Comparison of ENCODE assay signal across 12 cellular contexts in the genomic region with DNA sequence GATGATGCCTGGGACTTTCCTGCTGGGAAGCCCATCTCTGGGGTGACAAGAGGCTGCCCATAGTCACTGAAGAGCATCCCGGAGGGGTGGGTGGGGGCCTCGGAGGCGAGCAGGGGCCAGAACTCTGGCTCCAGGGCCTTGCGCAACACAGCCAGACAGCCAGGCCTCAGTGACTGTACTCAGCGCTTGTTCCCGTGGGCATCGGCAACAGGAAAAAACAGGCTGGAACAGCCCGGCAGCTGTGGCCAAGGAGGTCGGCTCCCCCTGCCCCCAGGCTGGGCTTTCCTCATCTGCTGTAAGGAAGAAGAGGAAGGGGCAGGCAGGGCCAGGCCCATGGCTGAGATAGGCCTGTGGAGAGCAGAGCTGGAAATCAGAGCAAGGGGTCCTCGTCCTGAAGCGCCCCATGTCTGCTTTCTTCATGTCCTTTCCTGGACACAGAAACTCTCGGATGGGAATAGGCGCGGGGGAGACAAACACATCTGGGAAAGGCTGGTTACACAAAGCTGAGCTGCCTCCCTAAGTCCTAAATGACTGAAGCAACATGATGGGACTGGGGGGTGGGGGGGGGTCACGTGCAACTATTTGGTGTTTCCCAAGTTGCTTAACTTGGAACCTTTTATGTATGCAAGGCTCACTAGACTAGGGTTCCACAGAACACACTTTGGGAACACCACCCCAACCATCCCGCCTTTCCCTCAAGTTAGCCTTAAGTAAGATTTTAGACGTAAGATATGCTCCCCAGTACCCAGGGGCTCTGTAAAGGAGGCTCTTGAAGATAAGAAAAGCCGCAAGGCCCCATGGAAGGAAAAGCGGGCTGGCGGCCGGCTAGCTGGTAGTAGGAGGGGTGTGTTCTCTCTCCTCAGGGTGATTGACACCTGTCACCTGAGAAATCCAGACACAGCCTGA. TPM values are rescaled to one million over a fixed set of nuclear protein-coding genes. Genes with fewer than 3 reads are reported as not detected.
DNase-seq lines count a peak whose midpoint lies in the region; ATAC-seq, FAIRE-seq and TF ChIP-seq lines count a peak whose summit lies in the region.
"Had no signal": no experiment of that assay in that cellular context is flagged by ENCODE, and none has a peak within 500 bp of the region (broad histone marks: within the 10 kb centered on the region; RNA-seq: fewer than 3 reads in every experiment).

No MANE protein-coding gene starts in this region.

- no peaks in the 10 kb centered on the region for H3K36me3 ChIP-seq in pancreas
- H3K36me3 ChIP-seq in effector memory CD4-positive, alpha-beta T cell (ENCODE audit: control insufficient read depth, insufficient read depth, low read length), result no peaks in the 10 kb centered on the region

- peaks cover 9 to 20% (median 18%) of the 10 kb centered on the region in 3 donors for H3K4me1 ChIP-seq in pancreas
- H3K4me1 ChIP-seq in effector memory CD4-positive, alpha-beta T cell (ENCODE audit: control insufficient read depth, insufficient read depth, low read length, poor library complexity, severe bottlenecking), result no peaks in the 10 kb centered on the region

- H3K27ac ChIP-seq in pancreas, result peak overlapping the region; percentile 38 to 90 (median 83)
- no peak overlapping the region for H3K27ac ChIP-seq in effector memory CD4-positive, alpha-beta T cell (ENCODE audit: insufficient read depth, low read length, poor library complexity, severe bottlenecking)
- H3K27ac ChIP-seq: A549, dorsolateral prefrontal cortex had no signal

- DNase-seq in AG08395 (ENCODE audit: low spot score) (peak; percentile 66), amniotic epithelial cell (ENCODE audit: low read depth) (peak; percentile 87), Right ventricle myocardium superior (peak; percentile 91), pancreas (no peak), D341Med (ENCODE audit: low spot score) (no peak), NCI-H510A treated with DMSO at 0.1 percent for 48 hours (lab: John Stamatoyannopoulos, UW) (no peak)
- DNase-seq in stimulated activated CD4-positive, alpha-beta T cell treated with anti-CD3 and anti-CD28 coated beads, Interleukin-4, amount 100 ng/mL, for 24 hours, result no peak
- no peak for DNase-seq in effector memory CD4-positive, alpha-beta T cell
- DNase-seq: activated CD8-positive, alpha-beta memory T cell treated with anti-CD3 and anti-CD28 coated beads, Interleukin-2, amount 50 U/mL, for 48 hours; dorsolateral prefrontal cortex; NCI-H2029 had no signal

- H3K9me3 ChIP-seq in pancreas, result no peaks in the 10 kb centered on the region
- no peaks in the 10 kb centered on the region for H3K9me3 ChIP-seq in effector memory CD4-positive, alpha-beta T cell (ENCODE audit: control insufficient read depth, low read length)
- H3K9me3 ChIP-seq: A549 had no signal

- intact Hi-C loops in Right ventricle myocardium superior (cut with DNase I), result no loop called here
- intact Hi-C loops in pancreas (cut with DNase I), result loop anchor here in 1 of 3 donors (10.0 kb wide), 1 partner anchor 48 kb away; no protein-coding TSS in a partner anchor

- FAIRE-seq in pancreas (lab: Jason Lieb, UNC), result no peak
- FAIRE-seq: A549 had no signal

- TF ChIP-seq CTCF in pancreas (IDR thresholded peaks at IDR 0.05), result no peak

- 85 to 87% methylated on average over 21 of the region's 21 CpGs for WGBS in pancreas, 2 donors

- H3K27me3 ChIP-seq in pancreas, result no peaks in the 10 kb centered on the region
- no peaks in the 10 kb centered on the region for H3K27me3 ChIP-seq in effector memory CD4-positive, alpha-beta T cell (replicated peaks; ENCODE audit: control insufficient read depth, insufficient read depth, low read length, poor library complexity, severe bottlenecking)
- H3K27me3 ChIP-seq: dorsolateral prefrontal cortex had no signal

- no peak overlapping the region for H3K4me3 ChIP-seq in pancreas
- H3K4me3 ChIP-seq in effector memory CD4-positive, alpha-beta T cell (ENCODE audit: insufficient read depth, low read depth, low read length, poor library complexity, severe bottlenecking), result no peak overlapping the region
- H3K4me3 ChIP-seq: A549, dorsolateral prefrontal cortex had no signal

- ATAC-seq in Right ventricle myocardium superior (ENCODE audit: poor library complexity) (peak; percentile 38), pancreas (peak in 1 of 4 donors; percentile 11)
- ATAC-seq: A549 had no signal

RNA-seq across cellular contexts. Expression of gene HSPG2, which starts 30.7 kb away (rescaled TPM):
- total RNA-seq in Right ventricle myocardium superior (263 TPM), pancreas (100 to 1,000 TPM in 2 of 6 donors, 10 to 100 TPM in 4; 50.4 to 164 (median 63.9) TPM)
- polyA plus RNA-seq in pancreas, result 100 to 1,000 TPM in 1 of 2 donors, 10 to 100 TPM in 1; 53.9 to 123 TPM

Comparison
In these comparisons a context has a peak if more than half of its experiments do, and no peak if none do; other contexts are left out.
1. DNase-seq: peak in AG08395 (single experiment), amniotic epithelial cell (single experiment) and Right ventricle myocardium superior (single experiment); none in pancreas (0 of 6), stimulated activated CD4-positive, alpha-beta T cell treated with anti-CD3 and anti-CD28 coated beads, Interleukin-4, amount 100 ng/mL, for 24 hours (single experiment), D341Med (single experiment), NCI-H510A treated with DMSO at 0.1 percent for 48 hours (single experiment) and effector memory CD4-positive, alpha-beta T cell (0 of 3).